19 cellular contexts compared by ENCODE assay signal in the genomic region with DNA sequence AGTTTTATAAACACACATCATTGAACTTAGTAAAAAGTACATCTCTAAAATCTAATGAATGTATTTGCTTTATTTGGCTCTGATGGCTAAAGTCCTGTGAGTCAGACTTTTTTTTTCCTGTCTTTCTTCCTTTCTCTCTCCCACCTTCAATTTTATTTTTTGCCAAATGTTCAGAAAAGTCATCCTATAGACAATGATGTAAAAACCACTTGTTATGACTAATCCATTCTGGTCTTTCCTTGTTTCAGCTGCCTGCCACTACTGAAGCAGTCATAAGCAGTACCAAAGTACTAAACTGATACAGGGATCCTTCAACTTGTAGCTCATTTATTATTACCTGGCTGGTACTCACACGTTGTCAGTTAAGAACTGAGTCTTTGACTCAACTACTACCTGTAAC. TPM values are rescaled to one million over a fixed set of nuclear protein-coding genes. Genes with fewer than 3 reads are reported as not detected.
DNase-seq lines count a peak whose midpoint lies in the region; ATAC-seq and TF ChIP-seq lines count a peak whose summit lies in the region.
"Had no signal": no experiment of that assay in that cellular context is flagged by ENCODE, and none has a peak within 500 bp of the region (broad histone marks: within the 10 kb centered on the region; RNA-seq: fewer than 3 reads in every experiment).

No MANE protein-coding gene starts in this region.

- H3K36me3 Mint-ChIP-seq in activated CD4-positive, alpha-beta T cell treated with anti-CD3 and anti-CD28 coated beads for 36 hours (ENCODE audit: low read depth) = peaks cover 17% of the 10 kb centered on the region
- peaks cover 2% of the 10 kb centered on the region for H3K36me3 Mint-ChIP-seq in activated CD4-positive, alpha-beta T cell treated with anti-CD3 and anti-CD28 coated beads, Interleukin-2, amount 10 ng/mL, durations not matched to agents 7 days and 5 days (ENCODE audit: low read depth)
- H3K36me3 Mint-ChIP-seq in nephron progenitor cell (ENCODE audit: low read depth) = peaks cover 86% of the 10 kb centered on the region

- TF ChIP-seq CTCF in fibroblast of pulmonary artery (IDR thresholded peaks at IDR 0.05; ENCODE audit: low read length, missing control alignments) (no peak), gastroesophageal sphincter (IDR thresholded peaks at IDR 0.05) (no peak), nephron progenitor cell (IDR thresholded peaks at IDR 0.05) (no peak)

- TF ChIP-seq EP300 in gastroesophageal sphincter (IDR thresholded peaks at IDR 0.05) = no peak

- H3K27ac Mint-ChIP-seq in activated CD4-positive, alpha-beta T cell treated with anti-CD3 and anti-CD28 coated beads for 36 hours = no peak overlapping the region
- no peak overlapping the region for H3K27ac Mint-ChIP-seq in activated CD4-positive, alpha-beta T cell treated with anti-CD3 and anti-CD28 coated beads, Interleukin-2, amount 10 ng/mL, durations not matched to agents 7 days and 5 days
- no peak overlapping the region for H3K27ac Mint-ChIP-seq in nephron progenitor cell

- POLR2A ChIA-PET in activated CD4-positive, alpha-beta T cell treated with anti-CD3 and anti-CD28 coated beads for 36 hours (lab: Charles Lee) = interaction anchor here (0.6 to 0.7 kb wide), 2 partner anchors 19 to 334 kb away, joined by 3 to 4 read pairs; no protein-coding TSS in a partner anchor
- POLR2A ChIA-PET in activated CD4-positive, alpha-beta T cell treated with anti-CD3 and anti-CD28 coated beads, Interleukin-2, amount 10 ng/mL, durations not matched to agents 7 days and 5 days (lab: Charles Lee) = no interaction called here

- H3K4me1 Mint-ChIP-seq in activated CD4-positive, alpha-beta T cell treated with anti-CD3 and anti-CD28 coated beads for 36 hours = peaks cover 4% of the 10 kb centered on the region
- H3K4me1 Mint-ChIP-seq in activated CD4-positive, alpha-beta T cell treated with anti-CD3 and anti-CD28 coated beads, Interleukin-2, amount 10 ng/mL, durations not matched to agents 7 days and 5 days = no peaks in the 10 kb centered on the region
- peaks cover 6% of the 10 kb centered on the region for H3K4me1 Mint-ChIP-seq in nephron progenitor cell

- 31% methylated on average over 1 of the region's 1 CpG; no CpG with 5 or more reads in 1 of the 2 donors for WGBS in gastroesophageal sphincter (ENCODE audit: low coverage in 1 of 2), 2 donors

- intact Hi-C loops in activated CD4-positive, alpha-beta T cell treated with anti-CD3 and anti-CD28 coated beads for 36 hours (cut with DNase I, micrococcal nuclease) = no loop called here

- CTCF ChIA-PET in activated CD4-positive, alpha-beta T cell treated with anti-CD3 and anti-CD28 coated beads for 36 hours (lab: Charles Lee) = no interaction called here
- CTCF ChIA-PET in activated CD4-positive, alpha-beta T cell treated with anti-CD3 and anti-CD28 coated beads, Interleukin-2, amount 10 ng/mL, durations not matched to agents 7 days and 5 days (lab: Charles Lee) = no interaction called here

- H3K4me3 Mint-ChIP-seq in activated CD4-positive, alpha-beta T cell treated with anti-CD3 and anti-CD28 coated beads for 36 hours = no peak overlapping the region
- no peak overlapping the region for H3K4me3 Mint-ChIP-seq in activated CD4-positive, alpha-beta T cell treated with anti-CD3 and anti-CD28 coated beads, Interleukin-2, amount 10 ng/mL, durations not matched to agents 7 days and 5 days
- H3K4me3 Mint-ChIP-seq in nephron progenitor cell = no peak overlapping the region

- H3K9me3 Mint-ChIP-seq in activated CD4-positive, alpha-beta T cell treated with anti-CD3 and anti-CD28 coated beads for 36 hours (ENCODE audit: low read depth) = no peaks in the 10 kb centered on the region
- H3K9me3 Mint-ChIP-seq in activated CD4-positive, alpha-beta T cell treated with anti-CD3 and anti-CD28 coated beads, Interleukin-2, amount 10 ng/mL, durations not matched to agents 7 days and 5 days = peaks cover 5% of the 10 kb centered on the region
- H3K9me3 Mint-ChIP-seq in nephron progenitor cell = peaks cover 25% of the 10 kb centered on the region

- H3K9me3 ChIP-seq in gastroesophageal sphincter = no peaks in the 10 kb centered on the region
- H3K9me3 ChIP-seq: thyroid gland had no signal

- no peaks in the 10 kb centered on the region for H3K27me3 Mint-ChIP-seq in activated CD4-positive, alpha-beta T cell treated with anti-CD3 and anti-CD28 coated beads for 36 hours
- H3K27me3 Mint-ChIP-seq in activated CD4-positive, alpha-beta T cell treated with anti-CD3 and anti-CD28 coated beads, Interleukin-2, amount 10 ng/mL, durations not matched to agents 7 days and 5 days = no peaks in the 10 kb centered on the region
- no peaks in the 10 kb centered on the region for H3K27me3 Mint-ChIP-seq in nephron progenitor cell (ENCODE audit: low read depth, poor library complexity)

- no peak overlapping the region for H3K4me3 ChIP-seq in fibroblast of pulmonary artery (replicated peaks; ENCODE audit: low read depth, low read length)
- no peak overlapping the region for H3K4me3 ChIP-seq in gastroesophageal sphincter
- H3K4me3 ChIP-seq: thyroid gland had no signal

- ATAC-seq in activated CD4-positive, alpha-beta T cell treated with anti-CD3 and anti-CD28 coated beads for 36 hours = peak; percentile 63
- ATAC-seq in SK-N-SH treated with all-trans-retinoic acid at 6 μM for 48 hours = peak; percentile 47; the same call in 2 of the 3 replicates
- peak; percentile 81 for ATAC-seq in stimulated activated naive CD8-positive, alpha-beta T cell treated with anti-CD3 and anti-CD28 coated beads, Interleukin-15, Interleukin-2, amounts not matched to agents 100 U/mL and 50 U/mL, for 24 hours
- ATAC-seq in gastroesophageal sphincter = no peak
- ATAC-seq: sciatic nerve had no signal

- peaks cover 0 to 27% of the 10 kb centered on the region in 2 donors for H3K36me3 ChIP-seq in gastroesophageal sphincter
- H3K36me3 ChIP-seq: thyroid gland had no signal

- H3K27me3 ChIP-seq in gastroesophageal sphincter = no peaks in the 10 kb centered on the region
- H3K27me3 ChIP-seq: thyroid gland had no signal

- H3K27ac ChIP-seq in gastroesophageal sphincter = no peak overlapping the region
- H3K27ac ChIP-seq: epithelial cell of prostate, thyroid gland had no signal

- DNase-seq in activated CD4-positive, alpha-beta T cell treated with anti-CD3 and anti-CD28 coated beads for 36 hours = no peak
- DNase-seq in activated CD4-positive, alpha-beta T cell treated with anti-CD3 and anti-CD28 coated beads, Interleukin-2, amount 10 ng/mL, durations not matched to agents 7 days and 5 days = no peak
- peak; percentile 55 for DNase-seq in fibroblast of pulmonary artery (ENCODE audit: low read depth)
- DNase-seq in stimulated activated naive CD8-positive, alpha-beta T cell treated with anti-CD3 and anti-CD28 coated beads, Interleukin-15, Interleukin-2, amounts not matched to agents 100 U/mL and 50 U/mL, for 24 hours = no peak
- DNase-seq in DMS79 treated with DMSO at 0.1 percent for 48 hours (lab: John Stamatoyannopoulos, UW) = no peak
- no peak for DNase-seq in nephron progenitor cell
- DNase-seq: activated CD4-positive, alpha-beta T cell treated with anti-CD3 and anti-CD28 coated beads, Interleukin-2, amount 50 U/mL, for 48 hours; activated T-cell treated with anti-CD3 and anti-CD28 coated beads, Interleukin-2, amount 50 U/mL, for 48 hours; hypothalamus; NCI-H1092; NCI-H748 treated with DMSO at 0.1 percent for 48 hours; occipital lobe; stimulated activated CD4-positive, alpha-beta T cell treated with anti-CD3 and anti-CD28 coated beads, Interleukin-4, amount 100 ng/mL, for 1 hour; stimulated activated CD8-positive, alpha-beta memory T cell treated with anti-CD3 and anti-CD28 coated beads, Interleukin-4, amount 100 ng/mL, for 48 hours; thyroid gland had no signal

- H3K4me1 ChIP-seq in gastroesophageal sphincter = peaks cover 0 to 28% (median 3%) of the 10 kb centered on the region in 3 donors
- H3K4me1 ChIP-seq: thyroid gland had no signal

- no peak for TF ChIP-seq POLR2A in gastroesophageal sphincter (IDR thresholded peaks at IDR 0.05)

TF ChIP-seq in SK-N-SH treated with all-trans-retinoic acid at 6 μM for 48 hours, 23 proteins besides CTCF, POLR2A, EP300 and RAD21:
- TF ChIP-seq, protein P1, sequence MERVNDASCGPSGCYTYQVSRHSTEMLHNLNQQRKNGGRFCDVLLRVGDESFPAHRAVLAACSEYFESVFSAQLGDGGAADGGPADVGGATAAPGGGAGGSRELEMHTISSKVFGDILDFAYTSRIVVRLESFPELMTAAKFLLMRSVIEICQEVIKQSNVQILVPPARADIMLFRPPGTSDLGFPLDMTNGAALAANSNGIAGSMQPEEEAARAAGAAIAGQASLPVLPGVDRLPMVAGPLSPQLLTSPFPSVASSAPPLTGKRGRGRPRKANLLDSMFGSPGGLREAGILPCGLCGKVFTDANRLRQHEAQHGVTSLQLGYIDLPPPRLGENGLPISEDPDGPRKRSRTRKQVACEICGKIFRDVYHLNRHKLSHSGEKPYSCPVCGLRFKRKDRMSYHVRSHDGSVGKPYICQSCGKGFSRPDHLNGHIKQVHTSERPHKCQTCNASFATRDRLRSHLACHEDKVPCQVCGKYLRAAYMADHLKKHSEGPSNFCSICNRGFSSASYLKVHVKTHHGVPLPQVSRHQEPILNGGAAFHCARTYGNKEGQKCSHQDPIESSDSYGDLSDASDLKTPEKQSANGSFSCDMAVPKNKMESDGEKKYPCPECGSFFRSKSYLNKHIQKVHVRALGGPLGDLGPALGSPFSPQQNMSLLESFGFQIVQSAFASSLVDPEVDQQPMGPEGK (CRISPR knock-in tag; IDR thresholded peaks at IDR 0.05; ENCODE audit: borderline replicate concordance) = no peak
- no peak for TF ChIP-seq PPARA (CRISPR knock-in tag; IDR thresholded peaks at IDR 0.05; ENCODE audit: borderline replicate concordance)
- TF ChIP-seq, protein P2, sequence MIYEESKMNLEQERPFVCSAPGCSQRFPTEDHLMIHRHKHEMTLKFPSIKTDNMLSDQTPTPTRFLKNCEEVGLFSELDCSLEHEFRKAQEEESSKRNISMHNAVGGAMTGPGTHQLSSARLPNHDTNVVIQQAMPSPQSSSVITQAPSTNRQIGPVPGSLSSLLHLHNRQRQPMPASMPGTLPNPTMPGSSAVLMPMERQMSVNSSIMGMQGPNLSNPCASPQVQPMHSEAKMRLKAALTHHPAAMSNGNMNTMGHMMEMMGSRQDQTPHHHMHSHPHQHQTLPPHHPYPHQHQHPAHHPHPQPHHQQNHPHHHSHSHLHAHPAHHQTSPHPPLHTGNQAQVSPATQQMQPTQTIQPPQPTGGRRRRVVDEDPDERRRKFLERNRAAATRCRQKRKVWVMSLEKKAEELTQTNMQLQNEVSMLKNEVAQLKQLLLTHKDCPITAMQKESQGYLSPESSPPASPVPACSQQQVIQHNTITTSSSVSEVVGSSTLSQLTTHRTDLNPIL (CRISPR knock-in tag; IDR thresholded peaks at IDR 0.05; ENCODE audit: low read depth) = no peak
- TF ChIP-seq TOX (CRISPR knock-in tag; IDR thresholded peaks at IDR 0.05; ENCODE audit: borderline replicate concordance) = no peak
- TF ChIP-seq ARNTL (CRISPR knock-in tag; IDR thresholded peaks at IDR 0.05; ENCODE audit: borderline replicate concordance, low read depth) = no peak
- no peak for TF ChIP-seq ZNF70 (CRISPR knock-in tag; IDR thresholded peaks at IDR 0.05)
- no peak for TF ChIP-seq SNAI2 (CRISPR knock-in tag; IDR thresholded peaks at IDR 0.05)

RNA-seq across cellular contexts. Expression of a gene that starts 23.9 kb away (rescaled TPM):
- 1 to 10 TPM; 3.5 to 9.7 TPM for total RNA-seq in activated CD4-positive, alpha-beta T cell treated with anti-CD3 and anti-CD28 coated beads for 36 hours
- total RNA-seq in activated CD4-positive, alpha-beta T cell treated with anti-CD3 and anti-CD28 coated beads, Interleukin-2, amount 10 ng/mL, durations not matched to agents 7 days and 5 days = 1 to 10 TPM; 2.6 to 3.1 TPM
- 10 to 100 TPM; 20.6 to 41.9 (median 25.8) TPM for total RNA-seq in gastroesophageal sphincter
